In genomic region chr17:19322129-19322505, GRCh38 we compare ENCODE assay signal across 20 cellular contexts. TPM values are rescaled to one million over a fixed set of nuclear protein-coding genes. Genes with fewer than 3 reads are reported as not detected.
DNase-seq lines count a peak whose midpoint lies in the region; ATAC-seq and TF ChIP-seq lines count a peak whose summit lies in the region.
"Had no signal": no experiment of that assay in that cellular context is flagged by ENCODE, and none has a peak within 500 bp of the region (broad histone marks: within the 10 kb centered on the region; RNA-seq: fewer than 3 reads in every experiment).

No MANE protein-coding gene starts in this region.

- H3K36me3 ChIP-seq in endodermal cell (ENCODE audit: control insufficient read depth, insufficient read depth, low read length), result peaks cover 41% of the 10 kb centered on the region

- POLR2A ChIA-PET in RWPE1 (lab: Yijun Ruan, JAX; ENCODE audit: low non-redundant PET), result no interaction called here

- H3K27me3 Mint-ChIP-seq in endodermal cell (ENCODE audit: insufficient read depth), result no peaks in the 10 kb centered on the region

- peaks cover 50% of the 10 kb centered on the region for H3K36me3 Mint-ChIP-seq in endodermal cell (ENCODE audit: low read depth)
- no peaks in the 10 kb centered on the region for H3K36me3 Mint-ChIP-seq in stimulated activated effector memory CD8-positive, alpha-beta T cell treated with anti-CD3 and anti-CD28 coated beads, Interleukin-12 subunit alpha, Interleukin-12 subunit beta, amount 100 ng/mL, for 72 hours

- TF ChIP-seq CTCF in RWPE1 (conservative IDR thresholded peaks at IDR 0.05; ENCODE audit: low read depth) (no peak), endodermal cell (conservative IDR thresholded peaks at IDR 0.05) (peak; percentile 37)

- CTCF ChIA-PET in RWPE1 (lab: Yijun Ruan, JAX), result no interaction called here

- H3K27me3 ChIP-seq in endodermal cell (ENCODE audit: control insufficient read depth, insufficient read depth, low read length, poor library complexity, severe bottlenecking), result no peaks in the 10 kb centered on the region

- H3K4me3 Mint-ChIP-seq in endodermal cell, result no peak overlapping the region
- no peak overlapping the region for H3K4me3 Mint-ChIP-seq in stimulated activated effector memory CD8-positive, alpha-beta T cell treated with anti-CD3 and anti-CD28 coated beads, Interleukin-12 subunit alpha, Interleukin-12 subunit beta, amount 100 ng/mL, for 72 hours

- H3K4me1 ChIP-seq in endodermal cell (ENCODE audit: control insufficient read depth, insufficient read depth, low read length), result no peaks in the 10 kb centered on the region

- peaks cover 17% of the 10 kb centered on the region for H3K9me3 Mint-ChIP-seq in endodermal cell
- peaks cover 9% of the 10 kb centered on the region for H3K9me3 Mint-ChIP-seq in stimulated activated effector memory CD8-positive, alpha-beta T cell treated with anti-CD3 and anti-CD28 coated beads, Interleukin-12 subunit alpha, Interleukin-12 subunit beta, amount 100 ng/mL, for 72 hours

- no peak overlapping the region for H3K4me3 ChIP-seq in endodermal cell (ENCODE audit: low read length)

- H3K27ac ChIP-seq in RWPE1 (0 out of 2 replicates have a peak overlapping the region, but pooled peaks have one; percentile 6), endodermal cell (ENCODE audit: low read depth, low read length) (no peak overlapping the region)
- H3K27ac ChIP-seq: 22Rv1 had no signal

- H3K4me1 Mint-ChIP-seq in endodermal cell, result peaks cover 16% of the 10 kb centered on the region
- no peaks in the 10 kb centered on the region for H3K4me1 Mint-ChIP-seq in stimulated activated effector memory CD8-positive, alpha-beta T cell treated with anti-CD3 and anti-CD28 coated beads, Interleukin-12 subunit alpha, Interleukin-12 subunit beta, amount 100 ng/mL, for 72 hours

- H3K27ac Mint-ChIP-seq in endodermal cell, result no peak overlapping the region
- peak overlapping the region; percentile 73 for H3K27ac Mint-ChIP-seq in stimulated activated effector memory CD8-positive, alpha-beta T cell treated with anti-CD3 and anti-CD28 coated beads, Interleukin-12 subunit alpha, Interleukin-12 subunit beta, amount 100 ng/mL, for 72 hours

- peak; percentile 8 for DNase-seq in activated effector memory CD4-positive, alpha-beta T cell treated with anti-CD3 and anti-CD28 coated beads, Interleukin-2, amount 50 U/mL, for 16 hours
- no peak for DNase-seq in activated effector memory CD4-positive, alpha-beta T cell treated with Interleukin-2 at 50 U/mL for 16 hours
- DNase-seq in RWPE1 (ENCODE audit: low spot score) (no peak), endodermal cell (no peak), SKM-1 (lab: John Stamatoyannopoulos, UW; ENCODE audit: unreplicated experiment) (no peak), NCI-H2227 (lab: John Stamatoyannopoulos, UW; ENCODE audit: unreplicated experiment) (no peak), C1 segment of cervical spinal cord (lab: John Stamatoyannopoulos, UW) (no peak)
- no peak for DNase-seq in stimulated activated effector memory CD8-positive, alpha-beta T cell treated with anti-CD3 and anti-CD28 coated beads, Interleukin-12 subunit alpha, Interleukin-12 subunit beta, amount 100 ng/mL, for 72 hours (ENCODE audit: low spot score in 2 of 2)
- DNase-seq: AML-193, DMS79 treated with DMSO at 0.1 percent for 48 hours, KG1, NCI-H1092, NCI-H1436 treated with DMSO at 0.1 percent for 48 hours, NCI-H2081, NCI-H2171 treated with DMSO at 0.1 percent for 48 hours, NCI-H510A, NCI-H774, OCI-M1, SIG-M5 had no signal

- no peak for ATAC-seq in stimulated activated effector memory CD8-positive, alpha-beta T cell treated with anti-CD3 and anti-CD28 coated beads, Interleukin-12 subunit alpha, Interleukin-12 subunit beta, amount 100 ng/mL, for 72 hours

- H3K9me3 ChIP-seq in endodermal cell (ENCODE audit: control insufficient read depth, low read length), result peaks cover 15% of the 10 kb centered on the region

- no peak overlapping the region for H3K9ac ChIP-seq in endodermal cell (ENCODE audit: extremely low read depth, low read length, poor library complexity, severe bottlenecking)

- WGBS in endodermal cell (ENCODE audit: insufficient coverage in 1 of 2, insufficient read length in 1 of 2), 2 experiments, result 98 to 100% methylated on average over 4 to 5 of the region's 5 CpGs

RNA-seq across cellular contexts. Expression of gene B9D1, which starts 40.4 kb away (rescaled TPM):
- 10 to 100 TPM; 37.7 to 42.8 TPM for total RNA-seq in endodermal cell
- polyA plus RNA-seq in endodermal cell (2013, experiment 1 of 2), result 28.5 TPM
- polyA plus RNA-seq in endodermal cell (2013, experiment 2 of 2), result 25.0 TPM

RNA-seq across cellular contexts. Expression of gene MAPK7, which starts 56.2 kb away (rescaled TPM):
- total RNA-seq in endodermal cell, result 10 to 100 TPM; 33.3 to 53.4 TPM
- 29.3 TPM for polyA plus RNA-seq in endodermal cell (2013, experiment 1 of 2)
- polyA plus RNA-seq in endodermal cell (2013, experiment 2 of 2), result 25.5 TPM
